8 cellular contexts compared by ENCODE assay signal in the genomic region with DNA sequence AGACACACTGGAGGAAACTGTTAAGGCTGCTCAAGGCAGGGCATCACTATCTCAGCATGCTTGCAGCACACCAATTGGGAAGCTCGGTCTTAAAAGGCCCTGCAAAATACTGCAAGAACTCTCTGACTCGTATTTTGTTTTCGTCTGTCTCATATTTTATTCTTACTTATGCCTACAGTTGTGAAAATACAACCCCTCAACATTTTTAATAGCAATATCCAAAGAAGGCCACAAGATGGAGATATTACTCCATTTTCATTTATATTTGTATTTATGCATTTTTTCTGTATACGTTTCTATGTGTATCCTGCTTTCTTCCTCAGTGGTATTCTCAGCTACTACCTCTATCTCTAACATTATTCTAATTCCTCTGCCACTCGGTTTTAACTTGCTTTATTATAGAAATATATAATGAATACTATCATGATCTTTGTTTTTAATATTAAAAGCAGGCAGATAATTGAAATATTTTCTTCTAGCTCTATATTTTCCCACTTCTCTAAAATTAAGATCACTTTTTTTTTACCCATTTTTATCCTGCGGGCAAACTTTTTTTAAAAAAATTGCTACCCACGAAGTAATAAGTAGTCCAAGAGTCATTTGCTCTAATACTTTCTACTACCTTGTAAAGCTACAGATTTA. TPM values are rescaled to one million over a fixed set of nuclear protein-coding genes. Genes with fewer than 3 reads are reported as not detected.
DNase-seq lines count a peak whose midpoint lies in the region; ATAC-seq and TF ChIP-seq lines count a peak whose summit lies in the region.

No MANE protein-coding gene starts in this region.

- no peak for ATAC-seq in SK-N-SH treated with all-trans-retinoic acid at 6 μM for 48 hours
- no peak for ATAC-seq in PC-3
- ATAC-seq in GM21619 (IDR thresholded peaks at IDR 0.05; ENCODE audit: unreplicated experiment) = no peak
- ATAC-seq in GM19328 (IDR thresholded peaks at IDR 0.05; ENCODE audit: unreplicated experiment) = no peak

- TF ChIP-seq RAD21 in SK-N-SH (IDR thresholded peaks at IDR 0.05; ENCODE audit: low read length) = peak; percentile 60

- H3K27me3 ChIP-seq in SK-N-SH (ENCODE audit: insufficient read depth) (no peaks in the 10 kb centered on the region), PC-3 (ENCODE audit: low read length) (no peaks in the 10 kb centered on the region), testis (no peaks in the 10 kb centered on the region)

- BruUV-seq in PC-3 (replicated peaks; lab: Mats Ljungman, UMichigan) = no TSS peak

- intact Hi-C loops in PC-3 (cut with micrococcal nuclease) (loop anchor here (2.0 kb wide), 2 partner anchors 427 to 995 kb away; no protein-coding TSS in a partner anchor), testis (cut with DNase I; ENCODE audit: low total_unique reads) (no loop called here)

- no peak overlapping the region for H3K9ac ChIP-seq in SK-N-SH
- no peak overlapping the region for H3K9ac ChIP-seq in PC-3 (ENCODE audit: low read length)

- WGBS in SK-N-SH (ENCODE audit: low lambda C conversion rate) = 43% methylated on average over 7 of the region's 7 CpGs
- WGBS in testis, 2 donors = 72 to 79% methylated on average over 7 of the region's 7 CpGs

- peak; percentile 71 for TF ChIP-seq CTCF in SK-N-SH (IDR thresholded peaks at IDR 0.05)
- peak; percentile 63 for TF ChIP-seq CTCF in PC-3 (conservative IDR thresholded peaks at IDR 0.05; ENCODE audit: low read depth, low read length)
- peak; percentile 18 for TF ChIP-seq CTCF in foreskin fibroblast (IDR thresholded peaks at IDR 0.05; ENCODE audit: low read depth, low read length)
- peak; percentile 13 to 56 (median 16) for TF ChIP-seq CTCF in testis (IDR thresholded peaks at IDR 0.05)

- POLR2A ChIA-PET in SK-N-SH (lab: Yijun Ruan, JAX) (no interaction called here), PC-3 (lab: Charles Lee; ENCODE audit: unreplicated experiment) (interaction anchor here (0.8 kb wide), 1 partner anchor 235 kb away, joined by 7 read pairs; no protein-coding TSS in a partner anchor)

- H3K9me2 ChIP-seq in SK-N-SH (no peaks in the 10 kb centered on the region), PC-3 (replicated peaks; ENCODE audit: low read length) (no peaks in the 10 kb centered on the region)

- no peaks in the 10 kb centered on the region for H4K20me1 ChIP-seq in SK-N-SH (ENCODE audit: insufficient read depth)
- peaks cover 12% of the 10 kb centered on the region for H4K20me1 ChIP-seq in PC-3 (ENCODE audit: low read length)

- no peak for TF ChIP-seq POLR2A in testis (IDR thresholded peaks at IDR 0.05)

- H3K9me3 ChIP-seq in SK-N-SH = no peaks in the 10 kb centered on the region
- no peaks in the 10 kb centered on the region for H3K9me3 ChIP-seq in PC-3 (ENCODE audit: low read length)
- no peaks in the 10 kb centered on the region for H3K9me3 ChIP-seq in testis

- H3K36me3 ChIP-seq in SK-N-SH (replicated peaks in 1 of 2; ENCODE audit: control insufficient read depth in 1 of 2, insufficient read depth in 2 of 2, low read length in 1 of 2) (no peaks in the 10 kb centered on the region), PC-3 (ENCODE audit: low read depth, low read length) (no peaks in the 10 kb centered on the region; the same call in 1 of the 2 replicates), testis (ENCODE audit: low read depth, missing control alignments) (no peaks in the 10 kb centered on the region)

- TF ChIP-seq EP300 in SK-N-SH (IDR thresholded peaks at IDR 0.05; ENCODE audit: borderline replicate concordance in 1 of 2, low read depth in 1 of 2, low read length in 1 of 2) = no peak

- H3F3A ChIP-seq in SK-N-SH (replicated peaks; ENCODE audit: insufficient read depth) (peaks cover 11% of the 10 kb centered on the region), PC-3 (ENCODE audit: low read length, unreplicated experiment) (no peaks in the 10 kb centered on the region)

- H3K4me2 ChIP-seq in SK-N-SH = no peak overlapping the region
- no peak overlapping the region; the same call in 1 of the 2 replicates for H3K4me2 ChIP-seq in PC-3 (ENCODE audit: low read length)

- no peak overlapping the region for H3K27ac ChIP-seq in SK-N-SH (ENCODE audit: low read depth in 2 of 2, low read length in 1 of 2)
- peak overlapping the region; percentile 0; the same call in 1 of the 2 replicates for H3K27ac ChIP-seq in PC-3 (ENCODE audit: low read length)
- H3K27ac ChIP-seq in testis = no peak overlapping the region

- CTCF ChIA-PET in SK-N-SH (lab: Yijun Ruan, JAX) = interaction anchor here (0.6 to 4.1 kb wide), 22 partner anchors 10 to 1078 kb away, joined by 3 to 43 read pairs (median 4); a partner anchor contains a TSS
- CTCF ChIA-PET in PC-3 (lab: Charles Lee) = interaction anchor here (0.6 to 1.2 kb wide), 2 partner anchors 995 to 1053 kb away, joined by 4 to 8 read pairs; no protein-coding TSS in a partner anchor

- no peak for DNase-seq in SK-N-SH
- DNase-seq in PC-3 = peak; percentile 61
- DNase-seq in foreskin fibroblast = peak in 1 of 2 donors; percentile 49
- no peak for DNase-seq in testis
- no peak for DNase-seq in amygdala (lab: John Stamatoyannopoulos, UW)

- no peak overlapping the region for H2AFZ ChIP-seq in SK-N-SH (ENCODE audit: low read depth)
- H2AFZ ChIP-seq in PC-3 (ENCODE audit: low read length) = no peak overlapping the region

- H3K4me3 ChIP-seq in SK-N-SH (ENCODE audit: low read depth in 2 of 2, low read length in 1 of 2) (no peak overlapping the region), PC-3 (ENCODE audit: low read length) (no peak overlapping the region), foreskin fibroblast (ENCODE audit: low read depth in 1 of 2, low read length in 2 of 2) (no peak overlapping the region), testis (no peak overlapping the region)

- H3K4me1 ChIP-seq in SK-N-SH (ENCODE audit: control insufficient read depth in 1 of 2, insufficient read depth in 2 of 2, low read depth in 1 of 2, low read length in 1 of 2) = peaks cover 0 to 3% of the 10 kb centered on the region in 2 experiments; a peak in 2 of 4 replicates
- H3K4me1 ChIP-seq in PC-3 (ENCODE audit: insufficient read depth, low read length) = peaks cover 17% of the 10 kb centered on the region; the same call in 1 of the 2 replicates
- H3K4me1 ChIP-seq in testis = no peaks in the 10 kb centered on the region

- H3K79me2 ChIP-seq in SK-N-SH (ENCODE audit: insufficient read depth) = peaks cover 34% of the 10 kb centered on the region
- peaks cover 98% of the 10 kb centered on the region for H3K79me2 ChIP-seq in PC-3 (ENCODE audit: low read length)

TF ChIP-seq in SK-N-SH, 30 proteins besides CTCF, POLR2A, EP300 and RAD21:
- TF ChIP-seq FOSL2 (IDR thresholded peaks at IDR 0.05; ENCODE audit: borderline replicate concordance, low read depth) = no peak
- no peak for TF ChIP-seq TEAD4 (IDR thresholded peaks at IDR 0.05; ENCODE audit: borderline replicate concordance, insufficient read depth)
- no peak for TF ChIP-seq SMC3 (IDR thresholded peaks at IDR 0.05; ENCODE audit: low read depth, low read length)
- no peak for TF ChIP-seq MXI1 (IDR thresholded peaks at IDR 0.05; ENCODE audit: low read depth, low read length)
- TF ChIP-seq NRF1 (IDR thresholded peaks at IDR 0.05; ENCODE audit: low read depth, low read length) = no peak
- TF ChIP-seq TAF1 (IDR thresholded peaks at IDR 0.05; ENCODE audit: borderline replicate concordance, low read depth, low read length) = no peak
- no peak for TF ChIP-seq RCOR1 (IDR thresholded peaks at IDR 0.05; ENCODE audit: low read length)
- no peak for TF ChIP-seq CHD2 (IDR thresholded peaks at IDR 0.05; ENCODE audit: low read length, partially characterized antibody)
- TF ChIP-seq SIN3A (IDR thresholded peaks at IDR 0.05; ENCODE audit: borderline replicate concordance, low read depth, low read length) = no peak
- no peak for TF ChIP-seq FOXJ3 (CRISPR knock-in tag; IDR thresholded peaks at IDR 0.05)
- no peak for TF ChIP-seq ELF1 (IDR thresholded peaks at IDR 0.05)

TF ChIP-seq in SK-N-SH treated with all-trans-retinoic acid at 6 μM for 48 hours, 23 proteins besides CTCF, POLR2A, EP300 and RAD21 (continues in another document):
- TF ChIP-seq ZFP3 (CRISPR knock-in tag; IDR thresholded peaks at IDR 0.05) (no peak), ZNF8 (CRISPR knock-in tag; IDR thresholded peaks at IDR 0.05) (no peak), ARNTL (CRISPR knock-in tag; IDR thresholded peaks at IDR 0.05; ENCODE audit: borderline replicate concordance, low read depth) (no peak), TCF4 (CRISPR knock-in tag; IDR thresholded peaks at IDR 0.05; ENCODE audit: borderline replicate concordance) (no peak), OSR1 (CRISPR knock-in tag; IDR thresholded peaks at IDR 0.05) (no peak), CSDC2 (CRISPR knock-in tag; IDR thresholded peaks at IDR 0.05) (no peak), BACH2 (CRISPR knock-in tag; IDR thresholded peaks at IDR 0.05; ENCODE audit: borderline replicate concordance) (no peak), PPARA (CRISPR knock-in tag; IDR thresholded peaks at IDR 0.05; ENCODE audit: borderline replicate concordance) (no peak), ZNF565 (CRISPR knock-in tag; conservative IDR thresholded peaks at IDR 0.05; ENCODE audit: low read depth) (no peak), ISL1 (CRISPR knock-in tag; IDR thresholded peaks at IDR 0.05) (no peak), ESRRG (CRISPR knock-in tag; IDR thresholded peaks at IDR 0.05) (no peak), GLIS3 (CRISPR knock-in tag; IDR thresholded peaks at IDR 0.05) (no peak)
- TF ChIP-seq, protein P1, sequence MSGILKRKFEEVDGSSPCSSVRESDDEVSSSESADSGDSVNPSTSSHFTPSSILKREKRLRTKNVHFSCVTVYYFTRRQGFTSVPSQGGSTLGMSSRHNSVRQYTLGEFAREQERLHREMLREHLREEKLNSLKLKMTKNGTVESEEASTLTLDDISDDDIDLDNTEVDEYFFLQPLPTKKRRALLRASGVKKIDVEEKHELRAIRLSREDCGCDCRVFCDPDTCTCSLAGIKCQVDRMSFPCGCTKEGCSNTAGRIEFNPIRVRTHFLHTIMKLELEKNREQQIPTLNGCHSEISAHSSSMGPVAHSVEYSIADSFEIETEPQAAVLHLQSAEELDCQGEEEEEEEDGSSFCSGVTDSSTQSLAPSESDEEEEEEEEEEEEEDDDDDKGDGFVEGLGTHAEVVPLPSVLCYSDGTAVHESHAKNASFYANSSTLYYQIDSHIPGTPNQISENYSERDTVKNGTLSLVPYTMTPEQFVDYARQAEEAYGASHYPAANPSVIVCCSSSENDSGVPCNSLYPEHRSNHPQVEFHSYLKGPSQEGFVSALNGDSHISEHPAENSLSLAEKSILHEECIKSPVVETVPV (CRISPR knock-in tag; IDR thresholded peaks at IDR 0.05) = no peak

RNA-seq across cellular contexts. Expression of a gene that starts 10.0 kb away (rescaled TPM):
- polyA plus RNA-seq in SK-N-SH (2012; rRNA removed) = 8.0 and 9.3 TPM in 2 replicates
- polyA plus RNA-seq in SK-N-SH (2012; cell fraction: cytosol; rRNA removed) = 9.1 and 10.4 TPM in 2 replicates
- 5.1 and 9.5 TPM in 2 replicates for polyA plus RNA-seq in SK-N-SH (2012; cell fraction: nucleus; rRNA removed)
- total RNA-seq in PC-3 (2014; rRNA removed) = 46.4 and 53.4 TPM in 2 replicates
- 10 to 100 TPM; 59.0 to 59.6 TPM for total RNA-seq in testis
- 16.7 TPM for polyA plus RNA-seq in testis (ENCODE audit: insufficient read depth, low read depth, low replicate concordance)

Comparison
In these comparisons a context has a peak if more than half of its experiments do, and no peak if none do; other contexts are left out.
1. CTCF ChIP-seq: peak in every context shown above with its lines; median percentile 71 in SK-N-SH; 63 in PC-3; 18 in foreskin fibroblast; 16 in testis.